ENCODE assay signal across 9 cellular contexts in genomic region chr3:32818431-32819085, GRCh38. TPM values are rescaled to one million over a fixed set of nuclear protein-coding genes. Genes with fewer than 3 reads are reported as not detected.
DNase-seq lines count a peak whose midpoint lies in the region; ATAC-seq, FAIRE-seq and TF ChIP-seq lines count a peak whose summit lies in the region.
"Had no signal": no experiment of that assay in that cellular context is flagged by ENCODE, and none has a peak within 500 bp of the region (broad histone marks: within the 10 kb centered on the region; RNA-seq: fewer than 3 reads in every experiment).

No MANE protein-coding gene starts in this region.

- FAIRE-seq in HepG2 (lab: Jason Lieb, UNC), result no peak
- no peak for FAIRE-seq in HTR-8/SVneo (lab: Jason Lieb, UNC)

- H3K27me3 ChIP-seq in HepG2 (ENCODE audit: control insufficient read depth in 1 of 2, insufficient read depth in 2 of 2, low read length in 2 of 2) (peaks cover 0 to 6% of the 10 kb centered on the region in 2 experiments; a peak in 1 of 5 replicates), right lobe of liver (peaks cover 6 to 48% of the 10 kb centered on the region in 2 donors)

- WGBS in HepG2 (ENCODE audit: low lambda C conversion rate), result 0% methylated on average over 23 of the region's 88 CpGs
- 4% methylated on average over 26 of the region's 88 CpGs for WGBS in right lobe of liver (ENCODE audit: insufficient coverage, low coverage, low lambda C conversion rate, missing lambda C conversion rate)
- WGBS in urinary bladder, result 2% methylated on average over 88 of the region's 88 CpGs

- CTCF ChIA-PET in HepG2 (lab: Yijun Ruan, JAX; ENCODE audit: low intra/inter-chr PET ratio, low total read pairs), result no interaction called here

- TF ChIP-seq EP300 in HepG2 (IDR thresholded peaks at IDR 0.05; ENCODE audit: low read depth in 2 of 2, low read length in 2 of 2) (no peak), HepG2 (CRISPR knock-in tag; IDR thresholded peaks at IDR 0.05; ENCODE audit: borderline replicate concordance) (no peak)

- H3K27ac ChIP-seq in HepG2 (ENCODE audit: extremely low read length, insufficient read depth, low read length) (peak overlapping the region; percentile 99), right lobe of liver (no peak overlapping the region), urinary bladder (ENCODE audit: low read depth) (no peak overlapping the region)

- H3K36me3 Mint-ChIP-seq in activated naive CD4-positive, alpha-beta T cell treated with anti-CD3 and anti-CD28 coated beads, Interleukin-2, amount 50 U/mL, for 24 hours, result no peaks in the 10 kb centered on the region
- no peaks in the 10 kb centered on the region for H3K36me3 Mint-ChIP-seq in memory B cell

- BruUV-seq in HepG2 (replicated peaks; lab: Mats Ljungman, UMichigan), result no TSS peak

- H3K9me3 ChIP-seq in HepG2 (ENCODE audit: low read length) (no peaks in the 10 kb centered on the region), right lobe of liver (no peaks in the 10 kb centered on the region)

- POLR2A ChIA-PET in HepG2 (lab: Yijun Ruan, JAX), result no interaction called here

- H4K20me1 ChIP-seq in HepG2 (ENCODE audit: insufficient read depth, low read length), result peaks cover 60% of the 10 kb centered on the region

- no peak for DNase-seq in HepG2 (ENCODE audit: low spot score)
- no peak for DNase-seq in right lobe of liver
- DNase-seq in memory B cell (ENCODE audit: low spot score in 2 of 2), result no peak
- DNase-seq in HTR-8/SVneo (ENCODE audit: insufficient read length, low spot score), result no peak
- no peak for DNase-seq in SHP77 (lab: John Stamatoyannopoulos, UW)

- no peak overlapping the region for H3K27ac Mint-ChIP-seq in activated naive CD4-positive, alpha-beta T cell treated with anti-CD3 and anti-CD28 coated beads, Interleukin-2, amount 50 U/mL, for 24 hours
- no peak overlapping the region for H3K27ac Mint-ChIP-seq in memory B cell

- in situ Hi-C loops in HepG2 (cut with HindIII; ENCODE audit: extremely low pct_ligation_motif_present, low pct_unique_long_range_greater_than_20kb), result loop anchor here (5.0 kb wide), 1 partner anchor 36 kb away; no protein-coding TSS in a partner anchor

- H3K4me3 ChIP-seq in HepG2 (replicated peaks in 1 of 3; ENCODE audit: insufficient read depth in 1 of 3, low read depth in 2 of 3, low read length in 3 of 3) (peak overlapping the region; percentile 92 to 98 (median 94)), right lobe of liver (peak overlapping the region in 1 of 3 donors; percentile 19), urinary bladder (ENCODE audit: low read depth, low read length) (peak overlapping the region; percentile 43)

- TF ChIP-seq RAD21 in HepG2 (CRISPR knock-in tag; IDR thresholded peaks at IDR 0.05), result no peak

- peak overlapping the region; percentile 12 for H3K4me3 Mint-ChIP-seq in activated naive CD4-positive, alpha-beta T cell treated with anti-CD3 and anti-CD28 coated beads, Interleukin-2, amount 50 U/mL, for 24 hours
- H3K4me3 Mint-ChIP-seq in memory B cell, result peak overlapping the region; percentile 68

- peaks cover 26% of the 10 kb centered on the region for H3K4me1 Mint-ChIP-seq in activated naive CD4-positive, alpha-beta T cell treated with anti-CD3 and anti-CD28 coated beads, Interleukin-2, amount 50 U/mL, for 24 hours
- peaks cover 10% of the 10 kb centered on the region for H3K4me1 Mint-ChIP-seq in memory B cell

- peak overlapping the region; percentile 99 for H3K4me2 ChIP-seq in HepG2 (ENCODE audit: low read depth, low read length)

- peaks cover 95% of the 10 kb centered on the region for H3K79me2 ChIP-seq in HepG2 (ENCODE audit: insufficient read depth, low read length)

- ATAC-seq in HepG2 (no peak), right lobe of liver (no peak), memory B cell (ENCODE audit: low read depth) (no peak), HG03378 (IDR thresholded peaks at IDR 0.05; ENCODE audit: unreplicated experiment) (no peak)

- H3K4me1 ChIP-seq in HepG2 (ENCODE audit: insufficient read depth, low read length) (peaks cover 31% of the 10 kb centered on the region), right lobe of liver (peaks cover 0 to 19% (median 0%) of the 10 kb centered on the region in 4 donors), urinary bladder (ENCODE audit: insufficient read depth) (peaks cover 3% of the 10 kb centered on the region)

- H3K36me3 ChIP-seq in HepG2 (replicated peaks in 1 of 2; ENCODE audit: control insufficient read depth in 1 of 2, insufficient read depth in 2 of 2, low read length in 2 of 2) (peaks cover 10 to 28% of the 10 kb centered on the region in 2 experiments), right lobe of liver (no peaks in the 10 kb centered on the region), urinary bladder (ENCODE audit: insufficient read depth) (no peaks in the 10 kb centered on the region)

- TF ChIP-seq CTCF in HepG2 (CRISPR knock-in tag; IDR thresholded peaks at IDR 0.05), result no peak
- no peak for TF ChIP-seq CTCF in right lobe of liver (IDR thresholded peaks at IDR 0.05)

- no peak for TF ChIP-seq POLR2A in HepG2 (IDR thresholded peaks at IDR 0.05; ENCODE audit: insufficient read depth in 1 of 2, low read depth in 2 of 2, low read length in 2 of 2)
- TF ChIP-seq POLR2A in right lobe of liver (IDR thresholded peaks at IDR 0.05), result no peak

- intact Hi-C loops in HepG2 (cut with micrococcal nuclease; ENCODE audit: unreplicated experiment), result no loop called here
- intact Hi-C loops in right lobe of liver (cut with DNase I), result no loop called here

- peak overlapping the region; percentile 95 for H3K9ac ChIP-seq in HepG2 (ENCODE audit: insufficient read depth, low read depth, low read length)

- no peaks in the 10 kb centered on the region for H3K9me3 Mint-ChIP-seq in activated naive CD4-positive, alpha-beta T cell treated with anti-CD3 and anti-CD28 coated beads, Interleukin-2, amount 50 U/mL, for 24 hours
- H3K9me3 Mint-ChIP-seq in memory B cell, result no peaks in the 10 kb centered on the region

- H2AFZ ChIP-seq in HepG2 (ENCODE audit: low read length), result no peak overlapping the region

- H3K27me3 Mint-ChIP-seq in activated naive CD4-positive, alpha-beta T cell treated with anti-CD3 and anti-CD28 coated beads, Interleukin-2, amount 50 U/mL, for 24 hours, result peaks cover 39% of the 10 kb centered on the region
- peaks cover 16% of the 10 kb centered on the region for H3K27me3 Mint-ChIP-seq in memory B cell

TF ChIP-seq in HepG2, 621 proteins besides CTCF, POLR2A, EP300 and RAD21 (continues in another document):
- peak; percentile 38; the same call in 1 of the 2 replicates for TF ChIP-seq HDAC1 (CRISPR knock-in tag; IDR thresholded peaks at IDR 0.05)
- TF ChIP-seq TERF1 (CRISPR knock-in tag; IDR thresholded peaks at IDR 0.05), result 0 out of 2 replicates have a peak, but pooled peaks have one; percentile 46
- peak; percentile 44; the same call in 1 of the 2 replicates for TF ChIP-seq ZNF768 (CRISPR knock-in tag; IDR thresholded peaks at IDR 0.05)
- TF ChIP-seq RBM39 (IDR thresholded peaks at IDR 0.05; ENCODE audit: low read depth, low read length, poor library complexity, severe bottlenecking), result peak; percentile 71
- TF ChIP-seq KDM2A (CRISPR knock-in tag; IDR thresholded peaks at IDR 0.05; ENCODE audit: borderline replicate concordance, low read depth), result peak; percentile 32; the same call in 1 of the 2 replicates
- TF ChIP-seq XBP1 (CRISPR knock-in tag; IDR thresholded peaks at IDR 0.05), result no peak
- peak; percentile 95 for TF ChIP-seq RBFOX2 (IDR thresholded peaks at IDR 0.05; ENCODE audit: low read depth, low read length)
- TF ChIP-seq ASH2L (IDR thresholded peaks at IDR 0.05; ENCODE audit: insufficient read length, low read depth, low read length), result peak; percentile 54
- TF ChIP-seq NCOR1 (IDR thresholded peaks at IDR 0.05; ENCODE audit: borderline replicate concordance, low read length), result 0 out of 2 replicates have a peak, but pooled peaks have one; percentile 15
- peak; percentile 80; the same call in 1 of the 2 replicates for TF ChIP-seq HDAC6 (IDR thresholded peaks at IDR 0.05; ENCODE audit: low read depth, low read length)

RNA-seq across cellular contexts. Expression of gene TRIM71, which starts 0.8 kb away (rescaled TPM):
- total RNA-seq in HepG2 (2016; rRNA removed; fragmentation: Illumina TruSeq; extraction: Trizol) (76.9 and 111 TPM in 2 replicates), right lobe of liver (not detected), urinary bladder (0.74 TPM)
- total RNA-seq in HepG2 (2016; cell fraction: cytosol; rRNA removed; fragmentation: Illumina TruSeq; extraction: Trizol; ENCODE audit: low read depth), result 5.5 and 6.3 TPM in 2 replicates
- 75.8 and 102 TPM in 2 replicates for total RNA-seq in HepG2 (2016; cell fraction: insoluble cytoplasmic fraction; rRNA removed; fragmentation: Illumina TruSeq; extraction: Trizol)
- 29.5 and 33.3 TPM in 2 replicates for total RNA-seq in HepG2 (2016; cell fraction: membrane; rRNA removed; fragmentation: Illumina TruSeq; extraction: Trizol)
- total RNA-seq in HepG2 (2016; cell fraction: nucleus; rRNA removed; fragmentation: Illumina TruSeq; extraction: Trizol), result 91.5 and 98.1 TPM in 2 replicates
- polyA plus RNA-seq in HepG2 (2011; rRNA removed) (21.1 and 21.7 TPM in 2 replicates), urinary bladder (not detected)
- polyA plus RNA-seq in HepG2 (2011; cell fraction: cytosol; rRNA removed), result 16.3 and 17.3 TPM in 2 replicates
- 25.8 and 29.4 TPM in 2 replicates for polyA plus RNA-seq in HepG2 (2011; cell fraction: nucleus; rRNA removed)
- 24.9 and 35.6 TPM in 2 replicates for polyA plus RNA-seq in HepG2 (2012)
- 1.8 and 1.9 TPM in 2 replicates for polyA plus RNA-seq in HepG2 (2016; cell fraction: cytosol; fragmentation: Illumina TruSeq; extraction: Trizol; ENCODE audit: low read depth)
- 67.3 and 72.5 TPM in 2 replicates for polyA plus RNA-seq in HepG2 (2016; cell fraction: insoluble cytoplasmic fraction; fragmentation: Illumina TruSeq; extraction: Trizol; ENCODE audit: low read depth)
- 7.2 and 8.7 TPM in 2 replicates for polyA plus RNA-seq in HepG2 (2016; cell fraction: membrane; fragmentation: Illumina TruSeq; extraction: Trizol; ENCODE audit: low read depth)
- polyA plus RNA-seq in HepG2 (2016; cell fraction: nucleus; fragmentation: Illumina TruSeq; extraction: Trizol; ENCODE audit: insufficient read depth, low read depth), result 86.2 and 92.8 TPM in 2 replicates
- polyA minus RNA-seq in HepG2 (2011; rRNA and poly(A)+ RNA removed; ENCODE audit: low replicate concordance), result 0.07 and 138 TPM in 2 replicates
- 80.8 and 84.9 TPM in 2 replicates for polyA minus RNA-seq in HepG2 (2011; cell fraction: cytosol; rRNA and poly(A)+ RNA removed)
- polyA minus RNA-seq in HepG2 (2011; cell fraction: nucleus; rRNA and poly(A)+ RNA removed), result 96.2 and 97.6 TPM in 2 replicates
- total RNA-seq: NCI-H460 had no signal
